In the genomic region with DNA sequence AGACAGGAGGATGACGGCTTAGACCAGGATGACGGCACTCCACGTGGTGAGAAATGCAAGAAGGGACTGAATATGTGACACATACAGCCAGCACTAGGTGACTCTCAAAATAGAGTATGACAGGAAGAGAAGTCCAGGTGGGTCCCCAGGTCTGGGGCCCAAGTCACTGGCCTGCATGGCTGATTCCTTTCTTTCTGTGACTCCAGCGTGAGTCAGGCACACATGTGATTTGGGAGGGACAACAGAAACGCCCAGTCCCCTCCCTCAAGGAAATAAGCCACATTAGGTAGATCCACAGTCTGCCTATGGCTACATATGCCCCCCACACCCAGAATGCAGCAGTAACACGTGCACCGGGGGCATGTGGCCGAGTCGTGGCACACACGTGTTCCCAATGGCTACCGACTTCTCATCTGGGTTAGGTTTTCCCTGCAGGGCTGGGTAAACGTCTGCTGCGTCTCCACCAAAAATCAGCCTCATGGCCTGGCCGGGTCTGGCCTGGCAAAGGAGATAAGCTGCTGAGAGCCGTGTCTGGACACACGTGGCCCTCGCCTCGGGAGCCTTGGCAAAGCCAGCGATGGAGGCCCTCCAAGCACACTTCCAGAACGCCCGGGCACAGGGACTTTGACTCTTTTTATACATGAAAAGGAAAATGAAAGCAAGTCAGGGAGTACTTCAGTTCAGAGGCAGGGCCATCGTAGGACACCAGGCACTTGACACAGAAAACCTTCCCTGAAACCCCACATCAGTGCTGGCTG, we compare ENCODE assay signal across 9 cellular contexts. TPM values are rescaled to one million over a fixed set of nuclear protein-coding genes. Genes with fewer than 3 reads are reported as not detected.
DNase-seq lines count a peak whose midpoint lies in the region; ATAC-seq and TF ChIP-seq lines count a peak whose summit lies in the region.
"Had no signal": no experiment of that assay in that cellular context is flagged by ENCODE, and none has a peak within 500 bp of the region (broad histone marks: within the 10 kb centered on the region; RNA-seq: fewer than 3 reads in every experiment).

No MANE protein-coding gene starts in this region.

- peak overlapping the region; percentile 29 for H3K4me2 ChIP-seq in skeletal muscle satellite cell (ENCODE audit: low read length)

- H3K36me3 ChIP-seq in skeletal muscle satellite cell (ENCODE audit: insufficient read depth, low read length): no peaks in the 10 kb centered on the region

- H3K9me3 ChIP-seq in skeletal muscle satellite cell (replicated peaks; ENCODE audit: low read length): no peaks in the 10 kb centered on the region

- no peak for TF ChIP-seq CTCF in epithelial cell of proximal tubule (conservative IDR thresholded peaks at IDR 0.05; ENCODE audit: low read depth, low read length)

- H3K4me3 ChIP-seq in epithelial cell of proximal tubule (ENCODE audit: low read depth, low read length) (peak overlapping the region; percentile 5), skeletal muscle satellite cell (ENCODE audit: low read length) (no peak overlapping the region)

- peaks cover 17% of the 10 kb centered on the region for H3K4me1 ChIP-seq in skeletal muscle satellite cell (ENCODE audit: control insufficient read depth, insufficient read depth, low read length)

- H3K9ac ChIP-seq in skeletal muscle satellite cell (ENCODE audit: low read depth, low read length): no peak overlapping the region

- DNase-seq in HT1080 (ENCODE audit: low read depth) (peak; percentile 48), epithelial cell of proximal tubule (ENCODE audit: low read depth) (no peak), NCI-H1048 (lab: John Stamatoyannopoulos, UW) (no peak), NCI-H187 (lab: John Stamatoyannopoulos, UW) (no peak), NCI-H526 (lab: John Stamatoyannopoulos, UW) (no peak)
- DNase-seq: stimulated activated CD4-positive, alpha-beta T cell treated with anti-CD3 and anti-CD28 coated beads, Interleukin-15, amount 100 ng/mL, for 24 hours had no signal

- H3K27me3 ChIP-seq in skeletal muscle satellite cell (ENCODE audit: control insufficient read depth, insufficient read depth, low read length): no peaks in the 10 kb centered on the region

- ATAC-seq in GM19395 (IDR thresholded peaks at IDR 0.05; ENCODE audit: unreplicated experiment): peak; percentile 55
- no peak for ATAC-seq in HG02571 (IDR thresholded peaks at IDR 0.05; ENCODE audit: unreplicated experiment)

RNA-seq across cellular contexts. Expression of a gene that starts 19.3 kb away (rescaled TPM):
- total RNA-seq in HT1080 (2014; rRNA removed; shearing (Covaris generic)): 45.3 and 51.9 TPM in 2 replicates
- polyA plus RNA-seq in HT1080 (2015; cell fraction: cytosol; rRNA removed): 51.5 and 65.3 TPM in 2 replicates
- polyA plus RNA-seq in HT1080 (2015; cell fraction: nucleus; rRNA removed): 91.3 and 103 TPM in 2 replicates
- total RNA-seq in epithelial cell of proximal tubule: 31.2 and 54.4 TPM in 2 replicates
- 4.4 and 10.9 TPM in 2 replicates for total RNA-seq in skeletal muscle satellite cell (2012; rRNA removed)
